Comparison of ENCODE assay signal across 18 cellular contexts in genomic region chr4:38684271-38684670, GRCh38. TPM values are rescaled to one million over a fixed set of nuclear protein-coding genes. Genes with fewer than 3 reads are reported as not detected.
DNase-seq lines count a peak whose midpoint lies in the region; ATAC-seq lines count a peak whose summit lies in the region.
"Had no signal": no experiment of that assay in that cellular context is flagged by ENCODE, and none has a peak within 500 bp of the region (broad histone marks: within the 10 kb centered on the region; RNA-seq: fewer than 3 reads in every experiment).

No MANE protein-coding gene starts in this region.

- peak overlapping the region in 7 of 8 donors; percentile 13 to 82 (median 59) for H3K4me3 Mint-ChIP-seq in CD4-positive, alpha-beta memory T cell
- no peak overlapping the region for H3K4me3 Mint-ChIP-seq in activated CD8-positive, alpha-beta T cell treated with anti-CD3 and anti-CD28 coated beads, Interleukin-2, amount 10 ng/mL, durations not matched to agents 7 days and 5 days
- peak overlapping the region; percentile 30 to 81 (median 59) for H3K4me3 Mint-ChIP-seq in naive thymus-derived CD4-positive, alpha-beta T cell
- H3K4me3 Mint-ChIP-seq: GM23338 had no signal

- H3K9me3 ChIP-seq in CD4-positive, alpha-beta memory T cell (ENCODE audit: control insufficient read depth in 1 of 2, low read length in 2 of 2), result no peaks in the 10 kb centered on the region
- H3K9me3 ChIP-seq in naive thymus-derived CD4-positive, alpha-beta T cell (ENCODE audit: control insufficient read depth in 2 of 3, low read length in 3 of 3), result no peaks in the 10 kb centered on the region

- no peak overlapping the region for H3K4me3 ChIP-seq in CD4-positive, alpha-beta memory T cell (ENCODE audit: low read length in 2 of 2)
- no peak overlapping the region for H3K4me3 ChIP-seq in naive thymus-derived CD4-positive, alpha-beta T cell (ENCODE audit: low read length)
- H3K4me3 ChIP-seq: GM23338 had no signal

- peak overlapping the region in 6 of 7 donors; percentile 53 to 77 (median 68) for H3K27ac Mint-ChIP-seq in CD4-positive, alpha-beta memory T cell
- peak overlapping the region; percentile 39 for H3K27ac Mint-ChIP-seq in activated CD8-positive, alpha-beta T cell treated with anti-CD3 and anti-CD28 coated beads, Interleukin-2, amount 10 ng/mL, durations not matched to agents 7 days and 5 days
- H3K27ac Mint-ChIP-seq in naive thymus-derived CD4-positive, alpha-beta T cell, result peak overlapping the region; percentile 40 to 87 (median 72)
- H3K27ac Mint-ChIP-seq: activated T-helper 2 cell treated with anti-CD3 and anti-CD28 coated beads, Interferon-gamma antibody, Interleukin-2, Interleukin-4, amounts not matched to agents 10 μg/mL and 5 μg/mL and 100 μg/mL, durations not matched to agents 14 hours and 24 hours and 36 hours; GM23338 had no signal

- intact Hi-C loops in CD4-positive, alpha-beta memory T cell (cut with micrococcal nuclease), result no loop called here
- intact Hi-C loops in naive thymus-derived CD4-positive, alpha-beta T cell (cut with micrococcal nuclease), result loop anchor here in 1 of 2 donors (2.0 kb wide), 1 partner anchor 15 kb away; no protein-coding TSS in a partner anchor

- ATAC-seq in GM18858 (IDR thresholded peaks at IDR 0.05; ENCODE audit: unreplicated experiment) (peak; percentile 53), HG03565 (IDR thresholded peaks at IDR 0.05; ENCODE audit: unreplicated experiment) (no peak)
- peak; percentile 85 for ATAC-seq in activated CD8-positive, alpha-beta T cell treated with anti-CD3 and anti-CD28 coated beads, Interleukin-2, amount 10 ng/mL, durations not matched to agents 7 days and 5 days
- ATAC-seq in naive thymus-derived CD4-positive, alpha-beta T cell, result peak; percentile 79
- ATAC-seq: GM23338, Right ventricle myocardium inferior had no signal

- H3K36me3 Mint-ChIP-seq in CD4-positive, alpha-beta memory T cell, result peaks cover 43 to 79% of the 10 kb centered on the region in 2 donors
- H3K36me3 Mint-ChIP-seq in activated CD8-positive, alpha-beta T cell treated with anti-CD3 and anti-CD28 coated beads, Interleukin-2, amount 10 ng/mL, durations not matched to agents 7 days and 5 days (ENCODE audit: low read depth), result peaks cover 26% of the 10 kb centered on the region
- H3K36me3 Mint-ChIP-seq in naive thymus-derived CD4-positive, alpha-beta T cell, result peaks cover 8 to 40% (median 30%) of the 10 kb centered on the region in 5 donors

- POLR2A ChIA-PET in CD4-positive, alpha-beta memory T cell (lab: Charles Lee; ENCODE audit: partially characterized antibody), result interaction anchor here (1.0 kb wide), 1 partner anchor 30 kb away, joined by 3 read pairs; no protein-coding TSS in a partner anchor
- POLR2A ChIA-PET in activated CD8-positive, alpha-beta T cell treated with anti-CD3 and anti-CD28 coated beads, Interleukin-2, amount 10 ng/mL, durations not matched to agents 7 days and 5 days (lab: Charles Lee), result no interaction called here
- POLR2A ChIA-PET in naive thymus-derived CD4-positive, alpha-beta T cell (lab: Charles Lee), result interaction anchor here (0.6 to 0.9 kb wide), 2 partner anchors 12 to 997 kb away, joined by 3 to 9 read pairs; no protein-coding TSS in a partner anchor

- H3K27me3 ChIP-seq in CD4-positive, alpha-beta memory T cell (ENCODE audit: insufficient read depth, low read length), result no peaks in the 10 kb centered on the region
- no peaks in the 10 kb centered on the region for H3K27me3 ChIP-seq in naive thymus-derived CD4-positive, alpha-beta T cell (ENCODE audit: control insufficient read depth in 2 of 2, insufficient read depth in 2 of 2, low read length in 2 of 2)

- peaks cover 74% of the 10 kb centered on the region for H3K4me1 ChIP-seq in CD4-positive, alpha-beta memory T cell (ENCODE audit: insufficient read depth, low read length)
- H3K4me1 ChIP-seq in naive thymus-derived CD4-positive, alpha-beta T cell (ENCODE audit: control insufficient read depth in 2 of 2, insufficient read depth in 2 of 2, low read length in 2 of 2), result peaks cover 32 to 60% of the 10 kb centered on the region in 2 donors

- no peak overlapping the region for H3K27ac ChIP-seq in CD4-positive, alpha-beta memory T cell (ENCODE audit: low read depth, low read length)
- no peak overlapping the region for H3K27ac ChIP-seq in naive thymus-derived CD4-positive, alpha-beta T cell (ENCODE audit: low read depth, low read length)
- H3K27ac ChIP-seq: HL-60 had no signal

- DNase-seq in CD4-positive, alpha-beta memory T cell, result peak in 1 of 5 donors; percentile 24
- no peak for DNase-seq in activated CD8-positive, alpha-beta T cell treated with anti-CD3 and anti-CD28 coated beads, Interleukin-2, amount 10 ng/mL, durations not matched to agents 7 days and 5 days
- peak in 2 of 9 donors; percentile 54 to 56 for DNase-seq in naive thymus-derived CD4-positive, alpha-beta T cell
- no peak for DNase-seq in GM19238 (ENCODE audit: insufficient read length, low spot score)
- no peak for DNase-seq in DMS153 (lab: John Stamatoyannopoulos, UW)
- no peak for DNase-seq in inferior parietal cortex (ENCODE audit: extremely low spot score)
- DNase-seq: activated CD4-positive, alpha-beta T cell treated with anti-CD3 and anti-CD28 coated beads, Interleukin-2, amount 50 U/mL, for 1 hour; COR-L47; left ventricle myocardium superior; NCI-H146; nucleus accumbens; trophoblast cell had no signal

- CTCF ChIA-PET in CD4-positive, alpha-beta memory T cell (lab: Charles Lee; ENCODE audit: partially characterized antibody), result interaction anchor here (1.4 to 2.8 kb wide), 5 partner anchors 9 to 505 kb away, joined by 3 to 14 read pairs (median 9); no protein-coding TSS in a partner anchor
- CTCF ChIA-PET in activated CD8-positive, alpha-beta T cell treated with anti-CD3 and anti-CD28 coated beads, Interleukin-2, amount 10 ng/mL, durations not matched to agents 7 days and 5 days (lab: Charles Lee), result interaction anchor here (0.9 to 1.4 kb wide), 4 partner anchors 9 to 504 kb away, joined by 3 to 5 read pairs (median 4); no protein-coding TSS in a partner anchor
- CTCF ChIA-PET in naive thymus-derived CD4-positive, alpha-beta T cell (lab: Charles Lee), result interaction anchor here (1.2 kb wide), 1 partner anchor 8 kb away, joined by 4 read pairs; no protein-coding TSS in a partner anchor

- peaks cover 0 to 2% (median 0%) of the 10 kb centered on the region in 8 donors for H3K9me3 Mint-ChIP-seq in CD4-positive, alpha-beta memory T cell
- H3K9me3 Mint-ChIP-seq in activated CD8-positive, alpha-beta T cell treated with anti-CD3 and anti-CD28 coated beads, Interleukin-2, amount 10 ng/mL, durations not matched to agents 7 days and 5 days (ENCODE audit: insufficient read depth), result no peaks in the 10 kb centered on the region
- peaks cover 0 to 3% (median 0%) of the 10 kb centered on the region in 11 donors for H3K9me3 Mint-ChIP-seq in naive thymus-derived CD4-positive, alpha-beta T cell
- H3K9me3 Mint-ChIP-seq: activated T-helper 2 cell treated with anti-CD3 and anti-CD28 coated beads, Interferon-gamma antibody, Interleukin-2, Interleukin-4, amounts not matched to agents 10 μg/mL and 5 μg/mL and 100 μg/mL, durations not matched to agents 14 hours and 24 hours and 36 hours; GM23338 had no signal

- H3K27me3 Mint-ChIP-seq in CD4-positive, alpha-beta memory T cell, result no peaks in the 10 kb centered on the region
- H3K27me3 Mint-ChIP-seq in activated CD8-positive, alpha-beta T cell treated with anti-CD3 and anti-CD28 coated beads, Interleukin-2, amount 10 ng/mL, durations not matched to agents 7 days and 5 days (ENCODE audit: low read depth), result no peaks in the 10 kb centered on the region
- H3K27me3 Mint-ChIP-seq in naive thymus-derived CD4-positive, alpha-beta T cell, result no peaks in the 10 kb centered on the region

- peaks cover 63 to 93% (median 78%) of the 10 kb centered on the region in 4 donors for H3K4me1 Mint-ChIP-seq in CD4-positive, alpha-beta memory T cell
- peaks cover 44% of the 10 kb centered on the region for H3K4me1 Mint-ChIP-seq in activated CD8-positive, alpha-beta T cell treated with anti-CD3 and anti-CD28 coated beads, Interleukin-2, amount 10 ng/mL, durations not matched to agents 7 days and 5 days (ENCODE audit: low read depth)
- H3K4me1 Mint-ChIP-seq in naive thymus-derived CD4-positive, alpha-beta T cell, result peaks cover 41 to 98% (median 94%) of the 10 kb centered on the region in 7 donors
- H3K4me1 Mint-ChIP-seq: GM23338 had no signal

- H3K36me3 ChIP-seq in CD4-positive, alpha-beta memory T cell (ENCODE audit: insufficient read depth, low read length), result peaks cover 47% of the 10 kb centered on the region
- peaks cover 6 to 40% (median 22%) of the 10 kb centered on the region in 3 experiments for H3K36me3 ChIP-seq in naive thymus-derived CD4-positive, alpha-beta T cell (ENCODE audit: control insufficient read depth in 2 of 3, insufficient read depth in 3 of 3, low read length in 3 of 3)

RNA-seq across cellular contexts. Expression of gene KLF3, which starts 20.3 kb away (rescaled TPM):
- total RNA-seq in CD4-positive, alpha-beta memory T cell, result 100 to 1,000 TPM; 119 to 122 TPM
- polyA plus RNA-seq in CD4-positive, alpha-beta memory T cell, result 10 to 100 TPM; 72.4 to 83.3 TPM
- total RNA-seq in activated CD8-positive, alpha-beta T cell treated with anti-CD3 and anti-CD28 coated beads, Interleukin-2, amount 10 ng/mL, durations not matched to agents 7 days and 5 days, result 1 to 10 TPM; 8.1 to 8.3 TPM
- total RNA-seq in naive thymus-derived CD4-positive, alpha-beta T cell, result 100 to 1,000 TPM in 4 of 5 experiments, 10 to 100 TPM in 1; 21.0 to 142 (median 132) TPM
- polyA plus RNA-seq in naive thymus-derived CD4-positive, alpha-beta T cell, result 10 to 100 TPM; 68.7 to 84.7 TPM
